12 cellular contexts compared by ENCODE assay signal in the genomic region with DNA sequence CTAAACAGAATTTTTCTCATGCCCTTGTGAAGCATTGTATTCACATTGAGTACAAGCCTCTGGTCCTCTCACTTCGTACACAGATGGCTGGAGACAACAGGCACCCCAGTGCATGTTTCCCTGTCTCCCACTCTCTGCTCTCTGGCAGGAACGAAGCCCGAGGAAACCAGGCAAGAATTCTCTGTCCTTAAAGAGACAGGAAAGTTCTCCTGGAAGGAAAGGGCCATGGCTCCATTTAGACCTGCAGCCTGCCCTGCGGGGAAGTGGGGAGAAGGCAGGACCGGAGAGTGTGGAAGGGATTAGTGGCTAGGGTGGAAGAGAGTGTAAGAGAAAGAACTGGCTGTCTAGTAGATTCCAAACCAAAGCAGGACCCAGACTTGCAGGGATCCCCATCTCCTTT. TPM values are rescaled to one million over a fixed set of nuclear protein-coding genes. Genes with fewer than 3 reads are reported as not detected.
"Had no signal": no experiment of that assay in that cellular context is flagged by ENCODE, and none has a peak within 500 bp of the region (broad histone marks: within the 10 kb centered on the region; RNA-seq: fewer than 3 reads in every experiment).

No MANE protein-coding gene starts in this region.

- H3K27ac ChIP-seq: GM23248, HL-60 had no signal

- H3K36me3 ChIP-seq: HAP-1 had no signal

- ATAC-seq: HCT116, HepG2 had no signal

- H3K9me3 ChIP-seq: HAP-1 had no signal

- H3K4me1 ChIP-seq: HAP-1 had no signal

- H3K27ac Mint-ChIP-seq: HFFc6 had no signal

- H3K4me3 Mint-ChIP-seq: HFFc6, IgD-negative memory B cell had no signal

- H3K9me3 Mint-ChIP-seq: HFFc6 had no signal

- H3K4me3 ChIP-seq: GM23248, HAP-1 had no signal

- H3K9ac ChIP-seq: GM23248 had no signal

- DNase-seq: GM23248, GOT3, H7, HFFc6, KBM-7 had no signal

RNA-seq across cellular contexts. Expression of gene AMER2, which starts 15.5 kb away (rescaled TPM):
- total RNA-seq: GM23248, H4, HepG2, HFFc6, HT1080 had no signal
- polyA plus RNA-seq: GM23248, HepG2, IgD-negative memory B cell had no signal
